Comparison of ENCODE assay signal across 9 cellular contexts in genomic region chr2:241762933-241763369, GRCh38. TPM values are rescaled to one million over a fixed set of nuclear protein-coding genes. Genes with fewer than 3 reads are reported as not detected.
DNase-seq lines count a peak whose midpoint lies in the region; ATAC-seq lines count a peak whose summit lies in the region.
"Had no signal": no experiment of that assay in that cellular context is flagged by ENCODE, and none has a peak within 500 bp of the region (broad histone marks: within the 10 kb centered on the region; RNA-seq: fewer than 3 reads in every experiment).

No MANE protein-coding gene starts in this region.

- peak; percentile 89 for DNase-seq in NK-92 treated with Interleukin-12 subunit alpha and Interleukin-12 subunit beta, amount 100 ng/mL, for 24 hours (lab: John Stamatoyannopoulos, UW)
- DNase-seq in NK-92 (lab: John Stamatoyannopoulos, UW; ENCODE audit: unreplicated experiment) = no peak
- DNase-seq in activated CD4-positive, alpha-beta T cell treated with anti-CD3 and anti-CD28 coated beads, Interleukin-2, amount 50 U/mL, for 1 hour = peak; percentile 33
- DNase-seq in Right ventricle myocardium superior = no peak
- peak; percentile 42 to 51 for DNase-seq in stimulated activated CD8-positive, alpha-beta memory T cell treated with anti-CD3 and anti-CD28 coated beads, Interleukin-7, amount 100 ng/mL, for 1 hour (ENCODE audit: low read depth in 2 of 2)
- DNase-seq in OCI-M2 (lab: John Stamatoyannopoulos, UW; ENCODE audit: unreplicated experiment) = no peak
- no peak for DNase-seq in anterior cingulate cortex (lab: John Stamatoyannopoulos, UW)

- intact Hi-C loops in Right ventricle myocardium superior (cut with DNase I) = no loop called here

- ATAC-seq in Right ventricle myocardium superior (ENCODE audit: poor library complexity) (peak; percentile 43), HG03442 (IDR thresholded peaks at IDR 0.05; ENCODE audit: unreplicated experiment) (no peak)

RNA-seq across cellular contexts. Expression of gene GAL3ST2, which starts 13.7 kb away (rescaled TPM):
- total RNA-seq in Right ventricle myocardium superior = not detected
- total RNA-seq: pancreas had no signal

RNA-seq across cellular contexts. Expression of gene D2HGDH, which starts 28.5 kb away (rescaled TPM):
- 19.0 TPM for total RNA-seq in Right ventricle myocardium superior

RNA-seq across cellular contexts. Expression of gene NEU4, which starts 46.0 kb away (rescaled TPM):
- total RNA-seq in Right ventricle myocardium superior = not detected
- total RNA-seq: pancreas had no signal

Comparison
In these comparisons a context has a peak if more than half of its experiments do, and no peak if none do; other contexts are left out.
1. DNase-seq: peak in NK-92 treated with Interleukin-12 subunit alpha and Interleukin-12 subunit beta, amount 100 ng/mL, for 24 hours (single experiment), activated CD4-positive, alpha-beta T cell treated with anti-CD3 and anti-CD28 coated beads, Interleukin-2, amount 50 U/mL, for 1 hour (single experiment) and stimulated activated CD8-positive, alpha-beta memory T cell treated with anti-CD3 and anti-CD28 coated beads, Interleukin-7, amount 100 ng/mL, for 1 hour (2 of 2); none in NK-92 (single experiment), Right ventricle myocardium superior (single experiment), OCI-M2 (single experiment) and anterior cingulate cortex (0 of 58).